9 cellular contexts compared by ENCODE assay signal in the genomic region with DNA sequence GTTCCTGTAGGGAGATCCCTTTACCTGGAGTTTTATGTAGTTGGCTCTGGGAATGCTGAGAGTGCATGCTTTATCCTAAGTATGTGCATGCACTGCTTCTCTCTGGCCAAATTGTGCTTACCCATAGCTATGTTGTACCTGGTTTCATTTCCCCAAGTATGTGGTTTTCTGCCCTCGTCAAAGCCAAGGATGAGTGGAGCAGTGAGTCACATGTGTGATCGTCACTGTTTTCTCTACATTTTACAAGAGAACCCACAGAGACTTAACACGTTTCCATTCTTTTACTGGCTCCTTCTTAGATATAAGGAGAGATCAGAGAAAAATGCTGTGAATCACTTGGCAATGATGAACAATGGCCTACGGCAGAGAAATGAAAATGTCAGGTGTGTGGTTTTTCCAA. TPM values are rescaled to one million over a fixed set of nuclear protein-coding genes. Genes with fewer than 3 reads are reported as not detected.
DNase-seq lines count a peak whose midpoint lies in the region; ATAC-seq lines count a peak whose summit lies in the region.
"Had no signal": no experiment of that assay in that cellular context is flagged by ENCODE, and none has a peak within 500 bp of the region (broad histone marks: within the 10 kb centered on the region; RNA-seq: fewer than 3 reads in every experiment).

No MANE protein-coding gene starts in this region.

- peak; percentile 97 for ATAC-seq in GM18498 (IDR thresholded peaks at IDR 0.05; ENCODE audit: unreplicated experiment)
- ATAC-seq in GM21529 (IDR thresholded peaks at IDR 0.05; ENCODE audit: unreplicated experiment), result peak; percentile 95
- peak; percentile 99 for ATAC-seq in stimulated activated naive B cell treated with anti-CD40 and anti-IgM and Interleukin-4, amounts not matched to agents 10 μg/mL and 1 μg/mL and 100 μg/mL, for 72 hours (replicated peaks)
- ATAC-seq: K562 had no signal

- DNase-seq in stimulated activated naive B cell treated with anti-CD40 and anti-IgM and Interleukin-4, amounts not matched to agents 10 μg/mL and 1 μg/mL and 100 μg/mL, for 72 hours, result peak; percentile 74
- DNase-seq in ACHN (no peak), AML-193 (lab: John Stamatoyannopoulos, UW) (no peak), putamen (ENCODE audit: low spot score) (no peak)

- peaks cover 7 to 33% (median 24%) of the 10 kb centered on the region in 3 donors for H3K4me1 Mint-ChIP-seq in IgD-negative memory B cell
- H3K4me1 Mint-ChIP-seq in activated naive CD8-positive, alpha-beta T cell (ENCODE audit: low read depth), result peaks cover 10% of the 10 kb centered on the region
- H3K4me1 Mint-ChIP-seq in stimulated activated naive B cell treated with anti-CD40 and anti-IgM and Interleukin-4, amounts not matched to agents 10 μg/mL and 1 μg/mL and 100 μg/mL, for 72 hours, result peaks cover 23 to 34% of the 10 kb centered on the region in 2 donors

- peak overlapping the region; percentile 2 to 90 (median 60) for H3K4me3 Mint-ChIP-seq in IgD-negative memory B cell
- no peak overlapping the region for H3K4me3 Mint-ChIP-seq in activated naive CD8-positive, alpha-beta T cell
- H3K4me3 Mint-ChIP-seq in stimulated activated naive B cell treated with anti-CD40 and anti-IgM and Interleukin-4, amounts not matched to agents 10 μg/mL and 1 μg/mL and 100 μg/mL, for 72 hours, result peak overlapping the region in 1 of 2 donors; percentile 39

- peaks cover 3% of the 10 kb centered on the region for H3K36me3 Mint-ChIP-seq in IgD-negative memory B cell
- H3K36me3 Mint-ChIP-seq in activated naive CD8-positive, alpha-beta T cell, result no peaks in the 10 kb centered on the region
- peaks cover 0 to 6% of the 10 kb centered on the region in 2 donors for H3K36me3 Mint-ChIP-seq in stimulated activated naive B cell treated with anti-CD40 and anti-IgM and Interleukin-4, amounts not matched to agents 10 μg/mL and 1 μg/mL and 100 μg/mL, for 72 hours

- H3K27me3 Mint-ChIP-seq in IgD-negative memory B cell, result peaks cover 6% of the 10 kb centered on the region
- peaks cover 1% of the 10 kb centered on the region for H3K27me3 Mint-ChIP-seq in activated naive CD8-positive, alpha-beta T cell
- H3K27me3 Mint-ChIP-seq in stimulated activated naive B cell treated with anti-CD40 and anti-IgM and Interleukin-4, amounts not matched to agents 10 μg/mL and 1 μg/mL and 100 μg/mL, for 72 hours, result no peaks in the 10 kb centered on the region

- in situ Hi-C loops in ACHN (cut with HindIII; ENCODE audit: low pct_ligation_motif_present, low pct_unique_long_range_greater_than_20kb, low sequenced_read_pairs), result no loop called here

- H3K27ac Mint-ChIP-seq in IgD-negative memory B cell, result peak overlapping the region; percentile 35 to 93 (median 87)
- peak overlapping the region; percentile 28 for H3K27ac Mint-ChIP-seq in activated naive CD8-positive, alpha-beta T cell
- H3K27ac Mint-ChIP-seq in stimulated activated naive B cell treated with anti-CD40 and anti-IgM and Interleukin-4, amounts not matched to agents 10 μg/mL and 1 μg/mL and 100 μg/mL, for 72 hours, result peak overlapping the region; percentile 90

- H3K9me3 Mint-ChIP-seq in IgD-negative memory B cell, result no peaks in the 10 kb centered on the region
- H3K9me3 Mint-ChIP-seq in activated naive CD8-positive, alpha-beta T cell (ENCODE audit: low read depth), result no peaks in the 10 kb centered on the region
- H3K9me3 Mint-ChIP-seq in stimulated activated naive B cell treated with anti-CD40 and anti-IgM and Interleukin-4, amounts not matched to agents 10 μg/mL and 1 μg/mL and 100 μg/mL, for 72 hours, result peaks cover 2 to 5% of the 10 kb centered on the region in 2 donors

RNA-seq across cellular contexts. Expression of gene MAST4, which starts 42.0 kb away (rescaled TPM):
- polyA plus RNA-seq in IgD-negative memory B cell, result 11.8 TPM

Comparison
In these comparisons a context has a peak if more than half of its experiments do, and no peak if none do; other contexts are left out.
1. H3K27ac Mint-ChIP-seq: peak in every context shown above with its lines; median percentile 90 in stimulated activated naive B cell treated with anti-CD40 and anti-IgM and Interleukin-4, amounts not matched to agents 10 μg/mL and 1 μg/mL and 100 μg/mL, for 72 hours; 87 in IgD-negative memory B cell; 28 in activated naive CD8-positive, alpha-beta T cell.